1 cellular context compared by ENCODE assay signal in the genomic region with DNA sequence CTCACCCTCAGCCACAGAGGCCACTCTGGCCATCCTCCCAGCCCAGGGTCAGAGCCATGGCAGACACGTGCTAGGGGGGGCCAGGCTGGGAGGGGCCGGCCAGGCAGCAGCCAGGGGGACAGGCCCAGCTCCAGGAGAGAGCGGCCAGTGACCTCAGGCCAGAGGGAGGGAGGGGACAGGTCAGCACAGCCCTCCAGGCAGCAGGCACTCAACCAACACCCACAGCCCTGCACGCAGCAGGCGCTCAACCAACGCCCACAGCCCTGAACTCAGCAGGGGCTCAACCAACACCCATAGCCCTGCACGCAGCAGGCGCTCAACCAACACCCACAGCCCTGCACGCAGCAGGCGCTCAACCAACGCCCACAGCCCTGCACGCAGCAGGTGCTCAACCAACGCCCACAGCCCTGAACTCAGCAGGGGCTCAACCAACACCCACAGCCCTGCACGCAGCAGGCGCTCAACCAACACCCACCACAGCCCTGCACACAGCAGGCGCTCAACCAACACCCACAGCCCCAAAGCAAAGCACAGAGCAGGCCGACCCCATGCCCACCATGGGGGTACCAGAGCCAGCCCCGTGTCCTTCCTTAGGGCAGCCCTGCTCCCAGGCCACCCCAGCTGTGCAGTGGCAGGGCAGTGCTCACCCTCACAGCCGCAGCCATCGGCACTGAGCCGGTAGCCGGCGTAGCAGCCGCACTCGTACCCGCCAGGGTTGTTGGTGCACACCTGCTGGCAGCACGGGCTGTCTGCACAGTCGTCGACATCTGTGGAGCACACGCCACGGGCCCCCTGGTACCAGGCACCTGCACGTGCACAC.
TF ChIP-seq lines count a peak whose summit lies in the region.

No MANE protein-coding gene starts in this region.

TF ChIP-seq in H1, 55 proteins besides CTCF, POLR2A, EP300 and RAD21 (continued from another document):
- no peak for TF ChIP-seq SUZ12 (IDR thresholded peaks at IDR 0.05; ENCODE audit: low read length)
- TF ChIP-seq KDM4A (IDR thresholded peaks at IDR 0.05; ENCODE audit: low read depth, low read length, severe bottlenecking), result no peak
- TF ChIP-seq TAF7 (optimal IDR thresholded peaks at IDR 0.05; ENCODE audit: borderline replicate concordance, low read depth, low read length), result no peak
- no peak for TF ChIP-seq FOSL1 (IDR thresholded peaks at IDR 0.05; ENCODE audit: insufficient read depth, low read depth, low read length)
- no peak for TF ChIP-seq SAP30 (IDR thresholded peaks at IDR 0.05; ENCODE audit: insufficient read depth, insufficient replicate concordance, low read length)
- no peak for TF ChIP-seq JUND (IDR thresholded peaks at IDR 0.05; ENCODE audit: low read length)
- no peak for TF ChIP-seq SP1 (IDR thresholded peaks at IDR 0.05; ENCODE audit: low read depth, low read length)
- no peak for TF ChIP-seq ASH2L (IDR thresholded peaks at IDR 0.05; ENCODE audit: low read length)
- TF ChIP-seq, protein P1, sequence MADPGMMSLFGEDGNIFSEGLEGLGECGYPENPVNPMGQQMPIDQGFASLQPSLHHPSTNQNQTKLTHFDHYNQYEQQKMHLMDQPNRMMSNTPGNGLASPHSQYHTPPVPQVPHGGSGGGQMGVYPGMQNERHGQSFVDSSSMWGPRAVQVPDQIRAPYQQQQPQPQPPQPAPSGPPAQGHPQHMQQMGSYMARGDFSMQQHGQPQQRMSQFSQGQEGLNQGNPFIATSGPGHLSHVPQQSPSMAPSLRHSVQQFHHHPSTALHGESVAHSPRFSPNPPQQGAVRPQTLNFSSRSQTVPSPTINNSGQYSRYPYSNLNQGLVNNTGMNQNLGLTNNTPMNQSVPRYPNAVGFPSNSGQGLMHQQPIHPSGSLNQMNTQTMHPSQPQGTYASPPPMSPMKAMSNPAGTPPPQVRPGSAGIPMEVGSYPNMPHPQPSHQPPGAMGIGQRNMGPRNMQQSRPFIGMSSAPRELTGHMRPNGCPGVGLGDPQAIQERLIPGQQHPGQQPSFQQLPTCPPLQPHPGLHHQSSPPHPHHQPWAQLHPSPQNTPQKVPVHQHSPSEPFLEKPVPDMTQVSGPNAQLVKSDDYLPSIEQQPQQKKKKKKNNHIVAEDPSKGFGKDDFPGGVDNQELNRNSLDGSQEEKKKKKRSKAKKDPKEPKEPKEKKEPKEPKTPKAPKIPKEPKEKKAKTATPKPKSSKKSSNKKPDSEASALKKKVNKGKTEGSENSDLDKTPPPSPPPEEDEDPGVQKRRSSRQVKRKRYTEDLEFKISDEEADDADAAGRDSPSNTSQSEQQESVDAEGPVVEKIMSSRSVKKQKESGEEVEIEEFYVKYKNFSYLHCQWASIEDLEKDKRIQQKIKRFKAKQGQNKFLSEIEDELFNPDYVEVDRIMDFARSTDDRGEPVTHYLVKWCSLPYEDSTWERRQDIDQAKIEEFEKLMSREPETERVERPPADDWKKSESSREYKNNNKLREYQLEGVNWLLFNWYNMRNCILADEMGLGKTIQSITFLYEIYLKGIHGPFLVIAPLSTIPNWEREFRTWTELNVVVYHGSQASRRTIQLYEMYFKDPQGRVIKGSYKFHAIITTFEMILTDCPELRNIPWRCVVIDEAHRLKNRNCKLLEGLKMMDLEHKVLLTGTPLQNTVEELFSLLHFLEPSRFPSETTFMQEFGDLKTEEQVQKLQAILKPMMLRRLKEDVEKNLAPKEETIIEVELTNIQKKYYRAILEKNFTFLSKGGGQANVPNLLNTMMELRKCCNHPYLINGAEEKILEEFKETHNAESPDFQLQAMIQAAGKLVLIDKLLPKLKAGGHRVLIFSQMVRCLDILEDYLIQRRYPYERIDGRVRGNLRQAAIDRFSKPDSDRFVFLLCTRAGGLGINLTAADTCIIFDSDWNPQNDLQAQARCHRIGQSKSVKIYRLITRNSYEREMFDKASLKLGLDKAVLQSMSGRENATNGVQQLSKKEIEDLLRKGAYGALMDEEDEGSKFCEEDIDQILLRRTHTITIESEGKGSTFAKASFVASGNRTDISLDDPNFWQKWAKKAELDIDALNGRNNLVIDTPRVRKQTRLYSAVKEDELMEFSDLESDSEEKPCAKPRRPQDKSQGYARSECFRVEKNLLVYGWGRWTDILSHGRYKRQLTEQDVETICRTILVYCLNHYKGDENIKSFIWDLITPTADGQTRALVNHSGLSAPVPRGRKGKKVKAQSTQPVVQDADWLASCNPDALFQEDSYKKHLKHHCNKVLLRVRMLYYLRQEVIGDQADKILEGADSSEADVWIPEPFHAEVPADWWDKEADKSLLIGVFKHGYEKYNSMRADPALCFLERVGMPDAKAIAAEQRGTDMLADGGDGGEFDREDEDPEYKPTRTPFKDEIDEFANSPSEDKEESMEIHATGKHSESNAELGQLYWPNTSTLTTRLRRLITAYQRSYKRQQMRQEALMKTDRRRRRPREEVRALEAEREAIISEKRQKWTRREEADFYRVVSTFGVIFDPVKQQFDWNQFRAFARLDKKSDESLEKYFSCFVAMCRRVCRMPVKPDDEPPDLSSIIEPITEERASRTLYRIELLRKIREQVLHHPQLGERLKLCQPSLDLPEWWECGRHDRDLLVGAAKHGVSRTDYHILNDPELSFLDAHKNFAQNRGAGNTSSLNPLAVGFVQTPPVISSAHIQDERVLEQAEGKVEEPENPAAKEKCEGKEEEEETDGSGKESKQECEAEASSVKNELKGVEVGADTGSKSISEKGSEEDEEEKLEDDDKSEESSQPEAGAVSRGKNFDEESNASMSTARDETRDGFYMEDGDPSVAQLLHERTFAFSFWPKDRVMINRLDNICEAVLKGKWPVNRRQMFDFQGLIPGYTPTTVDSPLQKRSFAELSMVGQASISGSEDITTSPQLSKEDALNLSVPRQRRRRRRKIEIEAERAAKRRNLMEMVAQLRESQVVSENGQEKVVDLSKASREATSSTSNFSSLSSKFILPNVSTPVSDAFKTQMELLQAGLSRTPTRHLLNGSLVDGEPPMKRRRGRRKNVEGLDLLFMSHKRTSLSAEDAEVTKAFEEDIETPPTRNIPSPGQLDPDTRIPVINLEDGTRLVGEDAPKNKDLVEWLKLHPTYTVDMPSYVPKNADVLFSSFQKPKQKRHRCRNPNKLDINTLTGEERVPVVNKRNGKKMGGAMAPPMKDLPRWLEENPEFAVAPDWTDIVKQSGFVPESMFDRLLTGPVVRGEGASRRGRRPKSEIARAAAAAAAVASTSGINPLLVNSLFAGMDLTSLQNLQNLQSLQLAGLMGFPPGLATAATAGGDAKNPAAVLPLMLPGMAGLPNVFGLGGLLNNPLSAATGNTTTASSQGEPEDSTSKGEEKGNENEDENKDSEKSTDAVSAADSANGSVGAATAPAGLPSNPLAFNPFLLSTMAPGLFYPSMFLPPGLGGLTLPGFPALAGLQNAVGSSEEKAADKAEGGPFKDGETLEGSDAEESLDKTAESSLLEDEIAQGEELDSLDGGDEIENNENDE (IDR thresholded peaks at IDR 0.05; ENCODE audit: insufficient replicate concordance, low read length), result no peak
- no peak for TF ChIP-seq NANOG (IDR thresholded peaks at IDR 0.05; ENCODE audit: insufficient read depth, low read depth, low read length, poor library complexity, severe bottlenecking)
- no peak for TF ChIP-seq TAF1 (IDR thresholded peaks at IDR 0.05; ENCODE audit: low read depth, low read length)
